ENCODE assay signal across 11 cellular contexts in the genomic region with DNA sequence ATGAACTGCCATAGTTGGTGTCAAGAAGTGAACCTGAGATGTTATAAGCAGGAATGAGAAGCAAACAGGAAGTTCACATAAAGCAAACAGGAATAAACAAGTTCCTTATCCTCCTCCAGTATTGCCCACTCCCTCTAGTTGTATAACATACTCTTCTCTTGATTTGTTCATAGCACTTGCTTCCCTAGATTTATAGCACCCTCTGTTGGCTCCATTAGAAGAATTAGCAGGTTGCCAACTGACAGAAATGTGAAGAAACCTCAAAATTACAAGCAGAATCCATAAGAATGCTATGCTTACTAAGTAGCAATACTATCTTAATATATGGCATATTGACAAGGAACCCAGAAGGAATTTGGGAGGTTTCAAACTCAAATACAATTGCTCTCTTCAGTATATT.
DNase-seq lines count a peak whose midpoint lies in the region; ATAC-seq, FAIRE-seq and TF ChIP-seq lines count a peak whose summit lies in the region.
"Had no signal": no experiment of that assay in that cellular context is flagged by ENCODE, and none has a peak within 500 bp of the region (broad histone marks: within the 10 kb centered on the region; RNA-seq: fewer than 3 reads in every experiment).

No MANE protein-coding gene starts in this region.

- SMC1A ChIA-PET in GM12878 (lab: Charles Lee; ENCODE audit: uncharacterized antibody, unreplicated experiment) = interaction anchor here (0.6 to 3.2 kb wide), 22 partner anchors 7 to 455 kb away, joined by 3 to 37 read pairs (median 4); no protein-coding TSS in a partner anchor

- no peak overlapping the region for H3K23ac ChIP-seq in mesenchymal stem cell (ENCODE audit: low read length in 2 of 2)

- H3K4me2 ChIP-seq in GM12878 (ENCODE audit: control insufficient read depth, insufficient read depth) (no peak overlapping the region), mesenchymal stem cell (ENCODE audit: low read length, poor library complexity, severe bottlenecking) (no peak overlapping the region)

- H2BK5ac ChIP-seq in mesenchymal stem cell (ENCODE audit: low read depth, low read length, poor library complexity, severe bottlenecking) = no peak overlapping the region

- CTCF ChIA-PET in GM12878 (lab: Yijun Ruan, JAX) = interaction anchor here (0.6 to 3.2 kb wide), 21 partner anchors 12 to 341 kb away, joined by 3 to 55 read pairs (median 3); partner anchors contain the start of gene CEP162

- ATAC-seq in GM12878 = peak; percentile 58; the same call in 2 of the 3 replicates

- H2BK12ac ChIP-seq in mesenchymal stem cell (ENCODE audit: low read length in 2 of 2) = no peak overlapping the region

- H3K36me3 ChIP-seq in GM12878 (ENCODE audit: control insufficient read depth in 2 of 2, insufficient read depth in 2 of 2, low read length in 1 of 2) (no peaks in the 10 kb centered on the region), mesenchymal stem cell (ENCODE audit: control insufficient read depth in 1 of 2, insufficient read depth in 2 of 2, low read depth in 1 of 2, low read length in 2 of 2) (no peaks in the 10 kb centered on the region)
- H3K36me3 ChIP-seq: SJSA1 had no signal

- H3K4me1 ChIP-seq in GM12878 (ENCODE audit: control insufficient read depth, insufficient read depth, low read length) = no peaks in the 10 kb centered on the region
- H3K4me1 ChIP-seq in mesenchymal stem cell (ENCODE audit: control insufficient read depth, insufficient read depth, low read depth, low read length) = no peaks in the 10 kb centered on the region
- H3K4me1 ChIP-seq: SJSA1 had no signal

- intact Hi-C loops in GM12878 (cut with micrococcal nuclease; ENCODE audit: unreplicated experiment) = loop anchor here (1.0 kb wide), 2 partner anchors 141 to 285 kb away; no protein-coding TSS in a partner anchor

- no peak overlapping the region for H3K14ac ChIP-seq in mesenchymal stem cell (ENCODE audit: low read length in 2 of 2)

- no peaks in the 10 kb centered on the region for H3K79me1 ChIP-seq in mesenchymal stem cell (replicated peaks; ENCODE audit: low read length, poor library complexity, severe bottlenecking)

- no peak overlapping the region for H4K8ac ChIP-seq in mesenchymal stem cell (ENCODE audit: low read length)

- no peaks in the 10 kb centered on the region for H3K79me2 ChIP-seq in GM12878 (ENCODE audit: control insufficient read depth, insufficient read depth, low read length)

- no peak for TF ChIP-seq EP300 in GM12878 (IDR thresholded peaks at IDR 0.05; ENCODE audit: borderline replicate concordance in 1 of 2, control insufficient read depth in 1 of 2, low read depth in 2 of 2, low read length in 2 of 2)

- H2BK120ac ChIP-seq in mesenchymal stem cell (ENCODE audit: low read depth, low read length) = no peak overlapping the region

- no peak overlapping the region for H3K4ac ChIP-seq in mesenchymal stem cell (ENCODE audit: low read depth in 1 of 2, low read length in 2 of 2)

- BruUV-seq in GM12878 (replicated peaks; lab: Mats Ljungman, UMichigan) = no TSS peak

- no peak overlapping the region for H3K18ac ChIP-seq in mesenchymal stem cell (ENCODE audit: low read depth in 1 of 2, low read length in 2 of 2)

- H2BK15ac ChIP-seq in mesenchymal stem cell (ENCODE audit: low read depth, poor library complexity, severe bottlenecking) = no peak overlapping the region

- TF ChIP-seq RAD21 in GM12878 (IDR thresholded peaks at IDR 0.05; ENCODE audit: insufficient read depth, low read depth, low read length) = peak; percentile 51

- TF ChIP-seq POLR2A in GM12878 (IDR thresholded peaks at IDR 0.05; ENCODE audit: low read depth, low read length) = no peak

- H2AK5ac ChIP-seq in mesenchymal stem cell (ENCODE audit: low read length, severe bottlenecking) = no peak overlapping the region

- TF ChIP-seq CTCF in GM12878 (IDR thresholded peaks at IDR 0.05 in 2 of 3, conservative IDR thresholded peaks at IDR 0.05 in 1 of 3; ENCODE audit: control insufficient read depth in 2 of 3, extremely low read depth in 1 of 3, insufficient read depth in 1 of 3, low read depth in 3 of 3, low read length in 3 of 3) = peak in 2 of 3 experiments; percentile 10 to 41; a peak in 2 of 6 replicates

- H3K9ac ChIP-seq in GM12878 (ENCODE audit: control insufficient read depth, insufficient read depth, low read length) (no peak overlapping the region), mesenchymal stem cell (ENCODE audit: low read length) (no peak overlapping the region)

- H4K20me1 ChIP-seq in GM12878 (ENCODE audit: control insufficient read depth, insufficient read depth) = no peaks in the 10 kb centered on the region

- H3K27me3 ChIP-seq in GM12878 (replicated peaks in 1 of 2; ENCODE audit: control insufficient read depth in 2 of 2, insufficient read depth in 2 of 2, low read length in 1 of 2) = no peaks in the 10 kb centered on the region
- no peaks in the 10 kb centered on the region for H3K27me3 ChIP-seq in mesenchymal stem cell (ENCODE audit: control insufficient read depth in 1 of 2, insufficient read depth in 1 of 2, low read length in 2 of 2)
- H3K27me3 ChIP-seq: SJSA1 had no signal

- no peaks in the 10 kb centered on the region for H3K9me3 ChIP-seq in GM12878 (replicated peaks; ENCODE audit: control insufficient read depth, insufficient read depth, low read length)
- peaks cover 3% of the 10 kb centered on the region for H3K9me3 ChIP-seq in mesenchymal stem cell (ENCODE audit: control insufficient read depth, low read length)
- H3K9me3 ChIP-seq: SJSA1 had no signal

- H3K4me3 ChIP-seq in GM12878 (no peak overlapping the region), mesenchymal stem cell (ENCODE audit: insufficient read depth in 1 of 2, low read depth in 1 of 2, low read length in 2 of 2) (no peak overlapping the region)
- H3K4me3 ChIP-seq: SJSA1 had no signal

- peak; percentile 13 for DNase-seq in DMS 273 (lab: John Stamatoyannopoulos, UW; ENCODE audit: unreplicated experiment)
- no peak for DNase-seq in DMS 273 treated with DMSO at 0.1 percent for 48 hours (lab: John Stamatoyannopoulos, UW)
- DNase-seq in LHCN-M2 (ENCODE audit: low read depth) = peak; percentile 62
- no peak for DNase-seq in GM12878 (ENCODE audit: low read depth, low spot score)
- peak; percentile 51 for DNase-seq in mesenchymal stem cell
- no peak for DNase-seq in NK-92 treated with Interleukin-12 subunit alpha and Interleukin-12 subunit beta, amount 100 ng/mL, for 24 hours (lab: John Stamatoyannopoulos, UW)
- DNase-seq in AG08396 (ENCODE audit: low spot score) = no peak
- DNase-seq in G401 (ENCODE audit: low spot score) = no peak
- DNase-seq: substantia nigra had no signal

- in situ Hi-C loops in GM12878 (cut with MboI) (no loop called here), G401 (cut with HindIII; ENCODE audit: low sequenced_read_pairs) (no loop called here)

- no peak overlapping the region for H2AFZ ChIP-seq in GM12878 (ENCODE audit: control insufficient read depth, low read depth, low read length)
- H2AFZ ChIP-seq in mesenchymal stem cell (ENCODE audit: low read depth, low read length) = no peak overlapping the region

- FAIRE-seq in GM12878 (lab: Jason Lieb, UNC) = no peak
- FAIRE-seq: A204.1 had no signal

- POLR2A ChIA-PET in GM12878 (lab: Charles Lee) = interaction anchor here (0.9 kb wide), 1 partner anchor 13 kb away, joined by 10 read pairs; no protein-coding TSS in a partner anchor

- H3K27ac ChIP-seq in GM12878 (ENCODE audit: control insufficient read depth, insufficient read depth) (no peak overlapping the region), mesenchymal stem cell (ENCODE audit: low read length, poor library complexity, severe bottlenecking) (no peak overlapping the region)
- H3K27ac ChIP-seq: SJSA1 had no signal

- H4K91ac ChIP-seq in mesenchymal stem cell (ENCODE audit: low read length) = no peak overlapping the region

- RAD21 ChIA-PET in GM12878 (lab: Charles Lee; ENCODE audit: unreplicated experiment) = interaction anchor here (0.7 to 3.3 kb wide), 10 partner anchors 13 to 285 kb away, joined by 3 to 27 read pairs (median 6); no protein-coding TSS in a partner anchor

TF ChIP-seq in GM12878, 131 proteins besides CTCF, POLR2A, EP300 and RAD21:
- TF ChIP-seq CREB1 (IDR thresholded peaks at IDR 0.05; ENCODE audit: low read depth) = no peak
- TF ChIP-seq SMC3 (IDR thresholded peaks at IDR 0.05; ENCODE audit: borderline replicate concordance, low read length) = peak; percentile 53; the same call in 1 of the 2 replicates
- TF ChIP-seq CREM (IDR thresholded peaks at IDR 0.05; ENCODE audit: low read depth) = no peak

Comparison
In these comparisons a context has a peak if more than half of its experiments do, and no peak if none do; other contexts are left out.
1. DNase-seq: peak in DMS 273 (single experiment), LHCN-M2 (single experiment) and mesenchymal stem cell (single experiment); none in DMS 273 treated with DMSO at 0.1 percent for 48 hours (single experiment), GM12878 (single experiment), NK-92 treated with Interleukin-12 subunit alpha and Interleukin-12 subunit beta, amount 100 ng/mL, for 24 hours (single experiment), AG08396 (single experiment) and G401 (single experiment).